3 cellular contexts compared by ENCODE assay signal in the genomic region with DNA sequence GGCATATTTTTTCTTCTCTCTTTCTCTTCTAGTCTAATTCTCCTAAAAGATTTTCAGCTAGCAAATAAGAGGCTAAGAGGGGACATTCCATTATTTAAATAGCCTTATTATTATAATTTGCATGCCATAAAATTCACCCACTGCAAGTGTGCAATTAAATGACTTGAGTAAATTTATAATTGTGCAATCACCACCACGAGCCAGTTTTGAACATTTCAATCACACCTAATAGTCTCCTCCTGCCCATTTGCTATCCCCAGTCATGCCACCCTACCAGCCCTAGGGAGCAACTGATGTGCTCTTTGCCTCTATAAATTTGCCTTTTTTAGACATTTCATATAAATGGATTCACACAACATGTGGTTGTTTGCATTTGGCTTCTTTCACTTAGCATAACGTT.
TF ChIP-seq lines count a peak whose summit lies in the region.

No MANE protein-coding gene starts in this region.

TF ChIP-seq in IMR-90, 13 proteins besides CTCF, POLR2A, EP300 and RAD21:
- TF ChIP-seq CEBPB (IDR thresholded peaks at IDR 0.05; ENCODE audit: low read depth, low read length) (peak; percentile 60), FOS (IDR thresholded peaks at IDR 0.05; ENCODE audit: low read depth, low read length) (no peak)
TF ChIP-seq in IMR-90: peak in this region for 1.

TF ChIP-seq in GM12878, 131 proteins besides CTCF, POLR2A, EP300 and RAD21:
- TF ChIP-seq, protein P1, sequence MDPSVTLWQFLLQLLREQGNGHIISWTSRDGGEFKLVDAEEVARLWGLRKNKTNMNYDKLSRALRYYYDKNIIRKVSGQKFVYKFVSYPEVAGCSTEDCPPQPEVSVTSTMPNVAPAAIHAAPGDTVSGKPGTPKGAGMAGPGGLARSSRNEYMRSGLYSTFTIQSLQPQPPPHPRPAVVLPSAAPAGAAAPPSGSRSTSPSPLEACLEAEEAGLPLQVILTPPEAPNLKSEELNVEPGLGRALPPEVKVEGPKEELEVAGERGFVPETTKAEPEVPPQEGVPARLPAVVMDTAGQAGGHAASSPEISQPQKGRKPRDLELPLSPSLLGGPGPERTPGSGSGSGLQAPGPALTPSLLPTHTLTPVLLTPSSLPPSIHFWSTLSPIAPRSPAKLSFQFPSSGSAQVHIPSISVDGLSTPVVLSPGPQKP (IDR thresholded peaks at IDR 0.05; ENCODE audit: low read depth, low read length): no peak
- TF ChIP-seq CBX5 (IDR thresholded peaks at IDR 0.05; ENCODE audit: low read depth) (no peak), POLR2AphosphoS2 (IDR thresholded peaks at IDR 0.05; ENCODE audit: low read depth, low read length) (no peak), BACH1 (IDR thresholded peaks at IDR 0.05; ENCODE audit: borderline replicate concordance) (no peak), SREBF2 (IDR thresholded peaks at IDR 0.05; ENCODE audit: low read length) (no peak)
- TF ChIP-seq, protein P2, sequence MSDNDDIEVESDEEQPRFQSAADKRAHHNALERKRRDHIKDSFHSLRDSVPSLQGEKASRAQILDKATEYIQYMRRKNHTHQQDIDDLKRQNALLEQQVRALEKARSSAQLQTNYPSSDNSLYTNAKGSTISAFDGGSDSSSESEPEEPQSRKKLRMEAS (IDR thresholded peaks at IDR 0.05; ENCODE audit: low read depth, low read length): no peak

TF ChIP-seq in H1, 55 proteins besides CTCF, POLR2A, EP300 and RAD21:
- TF ChIP-seq SIX5 (IDR thresholded peaks at IDR 0.05; ENCODE audit: low read depth, low read length): no peak
- TF ChIP-seq CBX8 (IDR thresholded peaks at IDR 0.05; ENCODE audit: borderline replicate concordance, low read depth, low read length): no peak
- TF ChIP-seq CEBPB (IDR thresholded peaks at IDR 0.05; ENCODE audit: low read depth, low read length): peak; percentile 21; the same call in 1 of the 2 replicates
TF ChIP-seq in H1: peak in this region for 1.
